In genomic region chr6:31615748-31616147, GRCh38 we compare ENCODE assay signal across 10 cellular contexts. TPM values are rescaled to one million over a fixed set of nuclear protein-coding genes. Genes with fewer than 3 reads are reported as not detected.
DNase-seq lines count a peak whose midpoint lies in the region; ATAC-seq and TF ChIP-seq lines count a peak whose summit lies in the region.
"Had no signal": no experiment of that assay in that cellular context is flagged by ENCODE, and none has a peak within 500 bp of the region (broad histone marks: within the 10 kb centered on the region; RNA-seq: fewer than 3 reads in every experiment).

No MANE protein-coding gene starts in this region.

- H3K27me3 ChIP-seq in GM23338 (ENCODE audit: insufficient read depth): no peaks in the 10 kb centered on the region

- H3K36me3 ChIP-seq in GM23338 (ENCODE audit: insufficient read depth): no peaks in the 10 kb centered on the region

- H3K9me2 ChIP-seq in GM23338 (ENCODE audit: insufficient read depth): no peaks in the 10 kb centered on the region

- H2AFZ ChIP-seq in GM23338: peak overlapping the region; percentile 78; the same call in 1 of the 2 replicates

- H3F3A ChIP-seq in GM23338 (replicated peaks; ENCODE audit: low read depth): no peaks in the 10 kb centered on the region

- intact Hi-C loops in dendritic cell treated with granulocyte-macrophage colony-stimulating factor and Interleukin-4, amounts not matched to agents 40 ng/mL and 50 ng/mL, for 4 days (cut with micrococcal nuclease): no loop called here

- H3K9me3 Mint-ChIP-seq in GM23338: no peaks in the 10 kb centered on the region
- H3K9me3 Mint-ChIP-seq in dendritic cell treated with granulocyte-macrophage colony-stimulating factor and Interleukin-4, amounts not matched to agents 40 ng/mL and 50 ng/mL, for 4 days: no peaks in the 10 kb centered on the region

- TF ChIP-seq CTCF in GM23338 (conservative IDR thresholded peaks at IDR 0.05; ENCODE audit: low read depth in 2 of 2): no peak

- peak overlapping the region; percentile 70 for H3K4me2 ChIP-seq in GM23338

- H3K27me3 Mint-ChIP-seq in GM23338 (ENCODE audit: insufficient read depth, low read depth, poor library complexity): peaks cover 12% of the 10 kb centered on the region
- no peaks in the 10 kb centered on the region for H3K27me3 Mint-ChIP-seq in dendritic cell treated with granulocyte-macrophage colony-stimulating factor and Interleukin-4, amounts not matched to agents 40 ng/mL and 50 ng/mL, for 4 days

- H3K4me3 Mint-ChIP-seq in GM23338: peak overlapping the region; percentile 31
- peak overlapping the region; percentile 98 for H3K4me3 Mint-ChIP-seq in dendritic cell treated with granulocyte-macrophage colony-stimulating factor and Interleukin-4, amounts not matched to agents 40 ng/mL and 50 ng/mL, for 4 days

- H3K4me1 Mint-ChIP-seq in GM23338: peaks cover 26% of the 10 kb centered on the region
- H3K4me1 Mint-ChIP-seq in dendritic cell treated with granulocyte-macrophage colony-stimulating factor and Interleukin-4, amounts not matched to agents 40 ng/mL and 50 ng/mL, for 4 days (ENCODE audit: low read depth): peaks cover 67% of the 10 kb centered on the region

- peak overlapping the region; percentile 35; the same call in 1 of the 2 replicates for H3K4me3 ChIP-seq in GM23338
- H3K4me3 ChIP-seq: lung had no signal

- H3K79me2 ChIP-seq in GM23338 (replicated peaks; ENCODE audit: insufficient read depth): no peaks in the 10 kb centered on the region; the same call in 1 of the 2 replicates

- H3K4me1 ChIP-seq in GM23338 (ENCODE audit: insufficient read depth): peaks cover 25% of the 10 kb centered on the region

- H3K36me3 Mint-ChIP-seq in GM23338 (ENCODE audit: low read depth): peaks cover 8% of the 10 kb centered on the region; the same call in 2 of the 3 replicates
- peaks cover 52% of the 10 kb centered on the region for H3K36me3 Mint-ChIP-seq in dendritic cell treated with granulocyte-macrophage colony-stimulating factor and Interleukin-4, amounts not matched to agents 40 ng/mL and 50 ng/mL, for 4 days (ENCODE audit: low read depth)

- no peak for ATAC-seq in GM23338
- ATAC-seq in HG02588 (IDR thresholded peaks at IDR 0.05; ENCODE audit: unreplicated experiment): no peak

- DNase-seq in GM23338 (ENCODE audit: low spot score) (peak; percentile 38), SIG-M5 treated with dmso at 0.1 percent for 504 hours (lab: John Stamatoyannopoulos, UW; ENCODE audit: unreplicated experiment) (peak; percentile 92), NCI-H2227 treated with DMSO at 0.1 percent for 48 hours (lab: John Stamatoyannopoulos, UW) (no peak), NCI-H526 (lab: John Stamatoyannopoulos, UW) (no peak), GOT3 (lab: John Stamatoyannopoulos, UW) (no peak)
- peak; percentile 62 for DNase-seq in stimulated activated CD8-positive, alpha-beta memory T cell treated with anti-CD3 and anti-CD28 coated beads, Interleukin-4, amount 100 ng/mL, for 48 hours
- DNase-seq: NCI-H1930 had no signal

- peak overlapping the region; percentile 66; the same call in 1 of the 2 replicates for H3K27ac ChIP-seq in GM23338 (ENCODE audit: low read depth)

- peak overlapping the region; percentile 54; the same call in 1 of the 2 replicates for H3K27ac Mint-ChIP-seq in GM23338
- H3K27ac Mint-ChIP-seq in dendritic cell treated with granulocyte-macrophage colony-stimulating factor and Interleukin-4, amounts not matched to agents 40 ng/mL and 50 ng/mL, for 4 days: peak overlapping the region; percentile 95

- no peaks in the 10 kb centered on the region for H4K20me1 ChIP-seq in GM23338 (replicated peaks; ENCODE audit: insufficient read depth)

TF ChIP-seq in GM23338, 12 proteins besides CTCF, POLR2A, EP300 and RAD21:
- no peak for TF ChIP-seq ETS1 (IDR thresholded peaks at IDR 0.05)
- TF ChIP-seq POLR2AphosphoS5 (IDR thresholded peaks at IDR 0.05; ENCODE audit: low read depth): 0 out of 2 replicates have a peak, but pooled peaks have one; percentile 17

RNA-seq across cellular contexts. Expression of gene AIF1, which starts 0.7 kb away (rescaled TPM):
- 6.2 and 13.3 TPM in 2 replicates for total RNA-seq in GM23338 (2014; rRNA removed; shearing (Covaris generic))
- 33.7 and 36.2 TPM in 2 replicates for polyA plus RNA-seq in GM23338 (2016; fragmentation: Nextera tagmentation; extraction: Ambion mirVana)

RNA-seq across cellular contexts. Expression of gene PRRC2A, which starts 4.8 kb away (rescaled TPM):
- total RNA-seq in GM23338 (2014; rRNA removed; shearing (Covaris generic)): 223 and 273 TPM in 2 replicates
- polyA plus RNA-seq in GM23338 (2016; fragmentation: Nextera tagmentation; extraction: Ambion mirVana): 213 and 238 TPM in 2 replicates

RNA-seq across cellular contexts. Expression of gene NCR3, which starts 22.9 kb away (rescaled TPM):
- not detected in 2 replicates for total RNA-seq in GM23338 (2014; rRNA removed; shearing (Covaris generic))
- polyA plus RNA-seq in GM23338 (2016; fragmentation: Nextera tagmentation; extraction: Ambion mirVana): not detected in 2 replicates

RNA-seq across cellular contexts. Expression of gene LST1, which starts 29.7 kb away (rescaled TPM):
- total RNA-seq in GM23338 (2014; rRNA removed; shearing (Covaris generic)): not detected in 2 replicates
- 0.37 TPM in 1 of 2 replicates, not detected in the other for polyA plus RNA-seq in GM23338 (2016; fragmentation: Nextera tagmentation; extraction: Ambion mirVana)

RNA-seq across cellular contexts. Expression of gene LTB, which starts 33.5 kb away (rescaled TPM):
- not detected in 2 replicates for total RNA-seq in GM23338 (2014; rRNA removed; shearing (Covaris generic))
- 0.83 and 1.7 TPM in 2 replicates for polyA plus RNA-seq in GM23338 (2016; fragmentation: Nextera tagmentation; extraction: Ambion mirVana)

Comparison
In these comparisons a context has a peak if more than half of its experiments do, and no peak if none do; other contexts are left out.
1. DNase-seq: peak in GM23338 (single experiment), SIG-M5 treated with dmso at 0.1 percent for 504 hours (single experiment) and stimulated activated CD8-positive, alpha-beta memory T cell treated with anti-CD3 and anti-CD28 coated beads, Interleukin-4, amount 100 ng/mL, for 48 hours (single experiment); none in NCI-H2227 treated with DMSO at 0.1 percent for 48 hours (single experiment), NCI-H526 (0 of 2) and GOT3 (single experiment).